Comparison of ENCODE assay signal across 1 cellular context in the genomic region with DNA sequence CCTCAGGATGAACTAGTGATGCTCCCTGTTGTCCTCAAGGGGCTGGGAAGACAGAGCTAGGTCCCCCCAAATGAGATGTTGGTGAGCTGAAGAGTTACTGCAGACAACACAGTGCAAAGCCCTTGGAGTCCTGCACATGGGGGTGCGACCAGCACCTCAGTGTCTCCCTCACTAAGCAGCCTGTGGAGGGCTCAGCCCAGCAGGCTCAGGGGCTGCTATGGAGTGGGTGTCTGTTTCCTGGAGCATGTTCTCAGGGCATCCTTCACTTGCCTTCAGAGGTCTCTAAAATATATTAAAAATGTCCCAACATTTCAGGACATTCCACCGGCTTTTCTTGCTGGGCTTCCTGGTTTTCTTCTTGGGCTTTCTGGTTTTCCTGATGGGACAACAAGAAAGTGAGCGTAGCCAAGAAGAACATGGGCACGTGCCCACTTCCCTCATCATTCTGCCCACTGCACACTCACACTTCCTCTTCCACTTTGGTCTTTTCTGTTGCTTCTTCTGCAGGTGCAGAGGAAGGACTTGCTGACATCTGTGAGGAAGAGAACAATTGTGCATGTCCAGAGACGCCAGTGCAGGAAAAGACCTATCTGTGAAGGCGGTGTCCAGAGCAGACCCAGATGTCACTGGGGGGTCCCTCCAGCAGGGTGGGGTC. TPM values are rescaled to one million over a fixed set of nuclear protein-coding genes. Genes with fewer than 3 reads are reported as not detected.
"Had no signal": no experiment of that assay in that cellular context is flagged by ENCODE, and none has a peak within 500 bp of the region (broad histone marks: within the 10 kb centered on the region; RNA-seq: fewer than 3 reads in every experiment).

No MANE protein-coding gene starts in this region.

RNA-seq across cellular contexts. Expression of gene FAM153A, which starts 58.7 kb away (rescaled TPM):
- total RNA-seq: ascending aorta had no signal
